1 cellular context compared by ENCODE assay signal in the genomic region with DNA sequence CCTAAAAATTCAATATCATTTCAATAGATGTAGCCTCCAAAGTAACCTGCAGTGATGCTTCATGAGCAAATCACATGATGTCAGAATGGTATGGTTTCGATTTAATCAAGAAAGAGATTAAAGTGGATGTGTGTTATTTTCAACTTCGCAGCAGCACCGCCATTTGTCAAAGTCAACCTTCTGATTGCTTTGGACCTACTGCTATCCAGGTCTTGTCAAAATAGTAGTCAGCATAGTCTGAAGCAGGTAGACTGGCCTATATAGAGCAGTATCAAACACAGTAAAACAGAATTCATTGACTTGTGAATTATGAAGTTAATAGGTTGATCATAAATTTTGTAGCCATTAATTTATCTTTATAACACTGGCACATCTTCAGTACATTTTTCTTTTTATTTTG.
TF ChIP-seq lines count a peak whose summit lies in the region.

No MANE protein-coding gene starts in this region.

TF ChIP-seq in GM23338, 12 proteins besides CTCF, POLR2A, EP300 and RAD21 (continued from another document):
- TF ChIP-seq, protein P1, sequence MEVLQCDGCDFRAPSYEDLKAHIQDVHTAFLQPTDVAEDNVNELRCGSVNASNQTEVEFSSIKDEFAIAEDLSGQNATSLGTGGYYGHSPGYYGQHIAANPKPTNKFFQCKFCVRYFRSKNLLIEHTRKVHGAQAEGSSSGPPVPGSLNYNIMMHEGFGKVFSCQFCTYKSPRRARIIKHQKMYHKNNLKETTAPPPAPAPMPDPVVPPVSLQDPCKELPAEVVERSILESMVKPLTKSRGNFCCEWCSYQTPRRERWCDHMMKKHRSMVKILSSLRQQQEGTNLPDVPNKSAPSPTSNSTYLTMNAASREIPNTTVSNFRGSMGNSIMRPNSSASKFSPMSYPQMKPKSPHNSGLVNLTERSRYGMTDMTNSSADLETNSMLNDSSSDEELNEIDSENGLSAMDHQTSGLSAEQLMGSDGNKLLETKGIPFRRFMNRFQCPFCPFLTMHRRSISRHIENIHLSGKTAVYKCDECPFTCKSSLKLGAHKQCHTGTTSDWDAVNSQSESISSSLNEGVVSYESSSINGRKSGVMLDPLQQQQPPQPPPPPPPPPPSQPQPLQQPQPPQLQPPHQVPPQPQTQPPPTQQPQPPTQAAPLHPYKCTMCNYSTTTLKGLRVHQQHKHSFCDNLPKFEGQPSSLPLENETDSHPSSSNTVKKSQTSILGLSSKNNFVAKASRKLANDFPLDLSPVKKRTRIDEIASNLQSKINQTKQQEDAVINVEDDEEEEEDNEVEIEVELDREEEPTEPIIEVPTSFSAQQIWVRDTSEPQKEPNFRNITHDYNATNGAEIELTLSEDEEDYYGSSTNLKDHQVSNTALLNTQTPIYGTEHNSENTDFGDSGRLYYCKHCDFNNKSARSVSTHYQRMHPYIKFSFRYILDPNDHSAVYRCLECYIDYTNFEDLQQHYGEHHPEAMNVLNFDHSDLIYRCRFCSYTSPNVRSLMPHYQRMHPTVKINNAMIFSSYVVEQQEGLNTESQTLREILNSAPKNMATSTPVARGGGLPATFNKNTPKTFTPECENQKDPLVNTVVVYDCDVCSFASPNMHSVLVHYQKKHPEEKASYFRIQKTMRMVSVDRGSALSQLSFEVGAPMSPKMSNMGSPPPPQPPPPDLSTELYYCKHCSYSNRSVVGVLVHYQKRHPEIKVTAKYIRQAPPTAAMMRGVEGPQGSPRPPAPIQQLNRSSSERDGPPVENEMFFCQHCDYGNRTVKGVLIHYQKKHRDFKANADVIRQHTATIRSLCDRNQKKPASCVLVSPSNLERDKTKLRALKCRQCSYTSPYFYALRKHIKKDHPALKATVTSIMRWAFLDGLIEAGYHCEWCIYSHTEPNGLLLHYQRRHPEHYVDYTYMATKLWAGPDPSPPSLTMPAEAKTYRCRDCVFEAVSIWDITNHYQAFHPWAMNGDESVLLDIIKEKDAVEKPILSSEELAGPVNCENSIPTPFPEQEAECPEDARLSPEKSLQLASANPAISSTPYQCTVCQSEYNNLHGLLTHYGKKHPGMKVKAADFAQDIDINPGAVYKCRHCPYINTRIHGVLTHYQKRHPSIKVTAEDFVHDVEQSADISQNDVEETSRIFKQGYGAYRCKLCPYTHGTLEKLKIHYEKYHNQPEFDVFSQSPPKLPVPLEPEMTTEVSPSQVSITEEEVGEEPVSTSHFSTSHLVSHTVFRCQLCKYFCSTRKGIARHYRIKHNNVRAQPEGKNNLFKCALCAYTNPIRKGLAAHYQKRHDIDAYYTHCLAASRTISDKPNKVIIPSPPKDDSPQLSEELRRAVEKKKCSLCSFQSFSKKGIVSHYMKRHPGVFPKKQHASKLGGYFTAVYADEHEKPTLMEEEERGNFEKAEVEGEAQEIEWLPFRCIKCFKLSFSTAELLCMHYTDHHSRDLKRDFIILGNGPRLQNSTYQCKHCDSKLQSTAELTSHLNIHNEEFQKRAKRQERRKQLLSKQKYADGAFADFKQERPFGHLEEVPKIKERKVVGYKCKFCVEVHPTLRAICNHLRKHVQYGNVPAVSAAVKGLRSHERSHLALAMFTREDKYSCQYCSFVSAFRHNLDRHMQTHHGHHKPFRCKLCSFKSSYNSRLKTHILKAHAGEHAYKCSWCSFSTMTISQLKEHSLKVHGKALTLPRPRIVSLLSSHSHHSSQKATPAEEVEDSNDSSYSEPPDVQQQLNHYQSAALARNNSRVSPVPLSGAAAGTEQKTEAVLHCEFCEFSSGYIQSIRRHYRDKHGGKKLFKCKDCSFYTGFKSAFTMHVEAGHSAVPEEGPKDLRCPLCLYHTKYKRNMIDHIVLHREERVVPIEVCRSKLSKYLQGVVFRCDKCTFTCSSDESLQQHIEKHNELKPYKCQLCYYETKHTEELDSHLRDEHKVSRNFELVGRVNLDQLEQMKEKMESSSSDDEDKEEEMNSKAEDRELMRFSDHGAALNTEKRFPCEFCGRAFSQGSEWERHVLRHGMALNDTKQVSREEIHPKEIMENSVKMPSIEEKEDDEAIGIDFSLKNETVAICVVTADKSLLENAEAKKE (CRISPR knock-in tag; IDR thresholded peaks at IDR 0.05) = no peak
- TF ChIP-seq, protein P2, sequence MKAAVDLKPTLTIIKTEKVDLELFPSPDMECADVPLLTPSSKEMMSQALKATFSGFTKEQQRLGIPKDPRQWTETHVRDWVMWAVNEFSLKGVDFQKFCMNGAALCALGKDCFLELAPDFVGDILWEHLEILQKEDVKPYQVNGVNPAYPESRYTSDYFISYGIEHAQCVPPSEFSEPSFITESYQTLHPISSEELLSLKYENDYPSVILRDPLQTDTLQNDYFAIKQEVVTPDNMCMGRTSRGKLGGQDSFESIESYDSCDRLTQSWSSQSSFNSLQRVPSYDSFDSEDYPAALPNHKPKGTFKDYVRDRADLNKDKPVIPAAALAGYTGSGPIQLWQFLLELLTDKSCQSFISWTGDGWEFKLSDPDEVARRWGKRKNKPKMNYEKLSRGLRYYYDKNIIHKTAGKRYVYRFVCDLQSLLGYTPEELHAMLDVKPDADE (IDR thresholded peaks at IDR 0.05) = no peak
- TF ChIP-seq STAT1 (IDR thresholded peaks at IDR 0.05; ENCODE audit: unreplicated experiment) (no peak), JUNB (IDR thresholded peaks at IDR 0.05; ENCODE audit: unreplicated experiment) (no peak)
